In genomic region chr12:6828671-6829531, GRCh38 we compare ENCODE assay signal across 9 cellular contexts. TPM values are rescaled to one million over a fixed set of nuclear protein-coding genes. Genes with fewer than 3 reads are reported as not detected.
DNase-seq lines count a peak whose midpoint lies in the region; ATAC-seq, FAIRE-seq and TF ChIP-seq lines count a peak whose summit lies in the region.
"Had no signal": no experiment of that assay in that cellular context is flagged by ENCODE, and none has a peak within 500 bp of the region (broad histone marks: within the 10 kb centered on the region; RNA-seq: fewer than 3 reads in every experiment).

No MANE protein-coding gene starts in this region.

- peak overlapping the region; percentile 79 to 95 for H3K4me3 ChIP-seq in HCT116 (replicated peaks in 1 of 2; ENCODE audit: low read depth in 1 of 2, low read length in 2 of 2)
- peak overlapping the region; percentile 31 to 52 (median 36) for H3K4me3 ChIP-seq in mammary epithelial cell (replicated peaks in 1 of 3; ENCODE audit: insufficient read depth in 1 of 3, low read depth in 2 of 3, low read length in 3 of 3)
- peak overlapping the region; percentile 62 to 83 (median 82) for H3K4me3 ChIP-seq in keratinocyte (ENCODE audit: control insufficient read depth in 2 of 3, extremely low read depth in 1 of 3, insufficient read depth in 2 of 3, low read depth in 1 of 3, low read length in 3 of 3)

- H3K9me1 ChIP-seq in keratinocyte (ENCODE audit: control insufficient read depth, extremely low read depth, insufficient read depth, low read length) = no peaks in the 10 kb centered on the region

- dilution Hi-C loops in mammary epithelial cell (cut with HindIII; ENCODE audit: low sequenced_read_pairs) = no loop called here
- dilution Hi-C loops in keratinocyte (cut with MboI; ENCODE audit: extremely low pct_ligation_motif_present, low sequenced_read_pairs) = no loop called here

- FAIRE-seq in keratinocyte (lab: Jason Lieb, UNC) = no peak
- FAIRE-seq: GM18507 had no signal

- no peak for TF ChIP-seq RAD21 in HCT116 (IDR thresholded peaks at IDR 0.05; ENCODE audit: low read depth)

- intact Hi-C loops in HCT116 (cut with micrococcal nuclease) (no loop called here), mammary epithelial cell (cut with micrococcal nuclease) (loop anchor here (2.0 to 5.0 kb wide), 2 partner anchors 44 to 167 kb away; partner anchors contain the start of genes ING4 and SPSB2)

- POLR2A ChIA-PET in HCT116 (lab: Charles Lee) = interaction anchor here (1.5 to 3.6 kb wide), 4 partner anchors 12 to 104 kb away, joined by 3 to 12 read pairs (median 7); partner anchors contain the start of genes CDCA3, GNB3 and USP5

- TF ChIP-seq POLR2A in HCT116 (IDR thresholded peaks at IDR 0.05; ENCODE audit: borderline replicate concordance, extremely low read depth, insufficient read depth, insufficient read length) = peak; percentile 80

- CTCF ChIA-PET in HCT116 (lab: Charles Lee) = interaction anchor here (1.0 to 2.7 kb wide), 4 partner anchors 23 to 258 kb away, joined by 3 to 11 read pairs (median 6); partner anchors contain the start of genes CDCA3, MLF2, PTMS and USP5
- CTCF ChIA-PET in mammary epithelial cell (lab: Charles Lee; ENCODE audit: low non-redundant PET) = no interaction called here

- in situ Hi-C loops in mammary epithelial cell (cut with MboI; ENCODE audit: low sequenced_read_pairs in 2 of 2) = loop anchor here (5.0 to 10.0 kb wide), 2 partner anchors 77 to 84 kb away; partner anchors contain the start of gene MLF2 (in 1 of the 2)

- H3K36me3 ChIP-seq in HCT116 (ENCODE audit: control insufficient read depth in 1 of 2, insufficient read depth in 2 of 2, low read length in 2 of 2) (peaks cover 8 to 26% of the 10 kb centered on the region in 2 experiments; a peak in 3 of 4 replicates), mammary epithelial cell (ENCODE audit: insufficient read depth, low read length) (no peaks in the 10 kb centered on the region), keratinocyte (ENCODE audit: control insufficient read depth in 2 of 2, extremely low read depth in 1 of 2, insufficient read depth in 2 of 2, low read length in 2 of 2) (no peaks in the 10 kb centered on the region)

- WGBS in mammary epithelial cell (ENCODE audit: low coverage, missing lambda C conversion rate) = 7% methylated on average over 19 of the region's 89 CpGs

- peak overlapping the region; percentile 99 for H3K9ac ChIP-seq in HCT116 (ENCODE audit: low read length)
- H3K9ac ChIP-seq in mammary epithelial cell (ENCODE audit: insufficient read depth, low read length) = no peak overlapping the region
- peak overlapping the region; percentile 71 for H3K9ac ChIP-seq in keratinocyte (ENCODE audit: control insufficient read depth, extremely low read depth, insufficient read depth, low read length)

- DNase-seq in HCT116 (ENCODE audit: low read depth, low spot score) = no peak
- DNase-seq in T-helper 2 cell = peak in 3 of 5 experiments; percentile 13 to 35 (median 28)
- no peak for DNase-seq in mammary epithelial cell
- no peak for DNase-seq in keratinocyte (ENCODE audit: low read depth, low spot score)
- peak; percentile 49 for DNase-seq in stimulated activated CD4-positive, alpha-beta T cell treated with anti-CD3 and anti-CD28 coated beads, Interleukin-4, amount 100 ng/mL, for 1 hour
- DNase-seq in MV-4-11 (lab: John Stamatoyannopoulos, UW) = no peak

- H3K27me3 ChIP-seq in HCT116 (ENCODE audit: insufficient read depth, low read length) (no peaks in the 10 kb centered on the region), mammary epithelial cell (ENCODE audit: insufficient read depth, low read length) (peaks cover 21% of the 10 kb centered on the region), keratinocyte (ENCODE audit: control insufficient read depth, extremely low read depth, insufficient read depth, low read length) (peaks cover 50% of the 10 kb centered on the region)

- H3K4me1 ChIP-seq in HCT116 (ENCODE audit: control insufficient read depth in 1 of 2, insufficient read depth in 2 of 2, low read length in 2 of 2) = peaks cover 12 to 30% of the 10 kb centered on the region in 2 experiments
- H3K4me1 ChIP-seq in mammary epithelial cell (ENCODE audit: insufficient read depth, low read length) = peaks cover 20% of the 10 kb centered on the region
- H3K4me1 ChIP-seq in keratinocyte (ENCODE audit: control insufficient read depth, extremely low read depth, insufficient read depth, low read length) = peaks cover 12% of the 10 kb centered on the region

- ATAC-seq in HCT116 (peak; percentile 51), HG03432 (IDR thresholded peaks at IDR 0.05; ENCODE audit: unreplicated experiment) (no peak)

- H3K9me2 ChIP-seq in HCT116 (ENCODE audit: insufficient read depth) = no peaks in the 10 kb centered on the region

- H3K79me2 ChIP-seq in HCT116 (ENCODE audit: insufficient read depth, low read length) = peaks cover 31% of the 10 kb centered on the region
- no peaks in the 10 kb centered on the region for H3K79me2 ChIP-seq in mammary epithelial cell (ENCODE audit: insufficient read depth, low read length)
- no peaks in the 10 kb centered on the region for H3K79me2 ChIP-seq in keratinocyte (ENCODE audit: control insufficient read depth, insufficient read depth, low read length)

- H3K9me3 ChIP-seq in HCT116 (ENCODE audit: control insufficient read depth in 1 of 2, insufficient read depth in 1 of 2, low read depth in 1 of 2, low read length in 2 of 2) (no peaks in the 10 kb centered on the region), mammary epithelial cell (replicated peaks; ENCODE audit: insufficient read depth, low read length) (no peaks in the 10 kb centered on the region), keratinocyte (ENCODE audit: control insufficient read depth, low read depth, low read length) (no peaks in the 10 kb centered on the region)

- H3K4me2 ChIP-seq in HCT116 (ENCODE audit: low read length) (peak overlapping the region; percentile 87), mammary epithelial cell (ENCODE audit: insufficient read depth, low read depth, low read length) (peak overlapping the region; percentile 94), keratinocyte (ENCODE audit: control insufficient read depth, extremely low read depth, insufficient read depth, low read depth, low read length) (peak overlapping the region; percentile 85)

- H4K20me1 ChIP-seq in HCT116 (ENCODE audit: insufficient read depth) (no peaks in the 10 kb centered on the region), mammary epithelial cell (ENCODE audit: insufficient read depth, low read length) (no peaks in the 10 kb centered on the region), keratinocyte (ENCODE audit: control insufficient read depth, extremely low read depth, insufficient read depth, low read length) (no peaks in the 10 kb centered on the region)

- H2AFZ ChIP-seq in HCT116 (ENCODE audit: low read depth, low read length, poor library complexity, severe bottlenecking) (no peak overlapping the region), mammary epithelial cell (ENCODE audit: low read depth, low read length) (peak overlapping the region; percentile 75), keratinocyte (ENCODE audit: control insufficient read depth, low read length) (peak overlapping the region; percentile 89)

- TSS peak; percentile 80 for BruUV-seq in HCT116 (replicated peaks; lab: Mats Ljungman, UMichigan)
- no TSS peak for BruUV-seq in mammary epithelial cell (replicated peaks; lab: Mats Ljungman, UMichigan)

- TF ChIP-seq CTCF in 22Rv1 (IDR thresholded peaks at IDR 0.05) (peak; percentile 53), HCT116 (IDR thresholded peaks at IDR 0.05 in 2 of 3, conservative IDR thresholded peaks at IDR 0.05 in 1 of 3; ENCODE audit: borderline replicate concordance in 1 of 3, insufficient read depth in 1 of 3, low read depth in 2 of 3, low read length in 2 of 3) (no peak), mammary epithelial cell (conservative IDR thresholded peaks at IDR 0.05 in 1 of 2, IDR thresholded peaks at IDR 0.05 in 1 of 2; ENCODE audit: extremely low read depth in 1 of 2, insufficient read depth in 1 of 2, low read depth in 1 of 2, low read length in 2 of 2) (no peak), keratinocyte (optimal IDR thresholded peaks at IDR 0.05 in 1 of 3, IDR thresholded peaks at IDR 0.05 in 1 of 3, conservative IDR thresholded peaks at IDR 0.05 in 1 of 3; ENCODE audit: extremely low read depth in 1 of 3, insufficient read depth in 2 of 3, low read length in 3 of 3) (no peak)

- peak overlapping the region; percentile 92 for H3K27ac ChIP-seq in 22Rv1
- peak overlapping the region; percentile 88 for H3K27ac ChIP-seq in HCT116 (ENCODE audit: low read depth, low read length)
- no peak overlapping the region for H3K27ac ChIP-seq in mammary epithelial cell (ENCODE audit: insufficient read depth, low read depth, low read length)
- no peak overlapping the region for H3K27ac ChIP-seq in keratinocyte (ENCODE audit: control insufficient read depth, insufficient read depth, low read length)

- RAD21 ChIA-PET in HCT116 (lab: Charles Lee; ENCODE audit: low non-redundant PET in 1 of 2, low total read pairs in 2 of 2, uncharacterized antibody in 2 of 2, unreplicated experiment in 2 of 2) = no interaction called here

RNA-seq across cellular contexts. Expression of gene P3H3, which starts 0.7 kb away (rescaled TPM):
- total RNA-seq in HCT116 (2021; ENCODE audit: unreplicated experiment) (32.2 TPM), mammary epithelial cell (1 to 10 TPM; 2.0 to 5.5 TPM)
- polyA plus RNA-seq in HCT116 (2012) = 24.3 and 25.5 TPM in 2 replicates
- polyA plus RNA-seq in mammary epithelial cell (1.3 TPM), keratinocyte (3.9 to 5.7 TPM (median 4.2 TPM) in 3 replicates)
- polyA minus RNA-seq in mammary epithelial cell (not detected), keratinocyte (3.7 to 7.5 TPM (median 3.9 TPM) in 3 replicates)
- 1.6 TPM for polyA plus RNA-seq in keratinocyte (2011; ENCODE audit: low read depth)
- polyA plus RNA-seq in keratinocyte (2011; cell fraction: cytosol; rRNA removed) = 1.2 and 3.1 TPM in 2 replicates
- polyA plus RNA-seq in keratinocyte (2011; cell fraction: nucleus; rRNA removed) = 8.5 and 10.8 TPM in 2 replicates
- 3.0 and 9.1 TPM in 2 replicates for polyA plus RNA-seq in keratinocyte (2012; ENCODE audit: low replicate concordance)
- 3.5 TPM for polyA minus RNA-seq in keratinocyte (2011; cell fraction: cytosol; rRNA and poly(A)+ RNA removed)
- 7.2 and 7.4 TPM in 2 replicates for polyA minus RNA-seq in keratinocyte (2011; cell fraction: nucleus; rRNA and poly(A)+ RNA removed)

RNA-seq across cellular contexts. Expression of gene GPR162, which starts 7.3 kb away (rescaled TPM):
- 2.3 TPM for total RNA-seq in HCT116 (2021; ENCODE audit: unreplicated experiment)
- polyA plus RNA-seq in HCT116 (2012) = 2.8 and 2.9 TPM in 2 replicates
- under 1 TPM in 1 of 2 donors, not detected in 1; 0.17 TPM for total RNA-seq in mammary epithelial cell
- 0.07 TPM for polyA plus RNA-seq in mammary epithelial cell
- not detected for polyA minus RNA-seq in mammary epithelial cell
- polyA plus RNA-seq in keratinocyte = 0.05 to 0.10 TPM (median 0.09 TPM) in 3 replicates
- polyA plus RNA-seq in keratinocyte (2011; ENCODE audit: low read depth) = not detected
- not detected in 2 replicates for polyA plus RNA-seq in keratinocyte (2011; cell fraction: cytosol; rRNA removed)
- 0.14 TPM in 1 of 2 replicates, not detected in the other for polyA plus RNA-seq in keratinocyte (2011; cell fraction: nucleus; rRNA removed)
- 0.10 TPM in 1 of 2 replicates, not detected in the other for polyA plus RNA-seq in keratinocyte (2012; ENCODE audit: low replicate concordance)
- polyA minus RNA-seq in keratinocyte = not detected in 3 replicates
- polyA minus RNA-seq in keratinocyte (2011; cell fraction: cytosol; rRNA and poly(A)+ RNA removed) = not detected
- polyA minus RNA-seq in keratinocyte (2011; cell fraction: nucleus; rRNA and poly(A)+ RNA removed) = not detected in 2 replicates

RNA-seq across cellular contexts. Expression of gene GNB3, which starts 11.8 kb away (rescaled TPM):
- 8.7 TPM for total RNA-seq in HCT116 (2021; ENCODE audit: unreplicated experiment)
- polyA plus RNA-seq in HCT116 (2012) = 8.5 and 9.8 TPM in 2 replicates
- total RNA-seq in mammary epithelial cell = under 1 TPM in 1 of 2 donors, not detected in 1; 0.40 TPM
- 0.10 TPM for polyA plus RNA-seq in mammary epithelial cell
- polyA minus RNA-seq in mammary epithelial cell = not detected
- polyA plus RNA-seq in keratinocyte = 0.41 to 0.94 TPM (median 0.80 TPM) in 3 replicates
- not detected for polyA plus RNA-seq in keratinocyte (2011; ENCODE audit: low read depth)
- polyA plus RNA-seq in keratinocyte (2011; cell fraction: cytosol; rRNA removed) = 0.16 TPM in 2 replicates
- 4.2 and 5.9 TPM in 2 replicates for polyA plus RNA-seq in keratinocyte (2011; cell fraction: nucleus; rRNA removed)
- polyA plus RNA-seq in keratinocyte (2012; ENCODE audit: low replicate concordance) = 0.44 and 0.77 TPM in 2 replicates
- polyA minus RNA-seq in keratinocyte = 0.64 to 0.98 TPM (median 0.89 TPM) in 3 replicates
- not detected for polyA minus RNA-seq in keratinocyte (2011; cell fraction: cytosol; rRNA and poly(A)+ RNA removed)
- polyA minus RNA-seq in keratinocyte (2011; cell fraction: nucleus; rRNA and poly(A)+ RNA removed) = 0.93 and 1.3 TPM in 2 replicates

RNA-seq across cellular contexts. Expression of gene CDCA3, which starts 22.2 kb away (rescaled TPM):
- total RNA-seq in HCT116 (2021; ENCODE audit: unreplicated experiment) (63.0 TPM), mammary epithelial cell (10 to 100 TPM in 1 of 2 donors, 1 to 10 TPM in 1; 1.8 to 33.2 TPM)
- polyA plus RNA-seq in HCT116 (2012) = 72.5 and 92.7 TPM in 2 replicates
- polyA plus RNA-seq in mammary epithelial cell (60.2 TPM), keratinocyte (2.1 to 16.9 TPM (median 15.0 TPM) in 3 replicates)
- polyA minus RNA-seq in mammary epithelial cell (26.3 TPM), keratinocyte (3.0 to 10.4 TPM (median 7.5 TPM) in 3 replicates)
- polyA plus RNA-seq in keratinocyte (2011; ENCODE audit: low read depth) = 0.62 TPM
- polyA plus RNA-seq in keratinocyte (2011; cell fraction: cytosol; rRNA removed) = 3.6 and 4.7 TPM in 2 replicates
- 7.3 and 8.3 TPM in 2 replicates for polyA plus RNA-seq in keratinocyte (2011; cell fraction: nucleus; rRNA removed)
- 0.55 and 15.7 TPM in 2 replicates for polyA plus RNA-seq in keratinocyte (2012; ENCODE audit: low replicate concordance)
- 22.4 TPM for polyA minus RNA-seq in keratinocyte (2011; cell fraction: cytosol; rRNA and poly(A)+ RNA removed)
- polyA minus RNA-seq in keratinocyte (2011; cell fraction: nucleus; rRNA and poly(A)+ RNA removed) = 5.0 and 9.8 TPM in 2 replicates

RNA-seq across cellular contexts. Expression of gene USP5, which starts 23.0 kb away (rescaled TPM):
- total RNA-seq in HCT116 (2021; ENCODE audit: unreplicated experiment) (175 TPM), mammary epithelial cell (100 to 1,000 TPM in 1 of 2 donors, 10 to 100 TPM in 1; 79.4 to 128 TPM)
- 76.8 and 88.7 TPM in 2 replicates for polyA plus RNA-seq in HCT116 (2012)
- polyA plus RNA-seq in mammary epithelial cell (72.1 TPM), keratinocyte (58.3 to 84.1 TPM (median 67.2 TPM) in 3 replicates)
- polyA minus RNA-seq in mammary epithelial cell (134 TPM), keratinocyte (122 to 148 TPM (median 148 TPM) in 3 replicates)
- 31.2 TPM for polyA plus RNA-seq in keratinocyte (2011; ENCODE audit: low read depth)
- polyA plus RNA-seq in keratinocyte (2011; cell fraction: cytosol; rRNA removed) = 42.8 and 66.5 TPM in 2 replicates
- polyA plus RNA-seq in keratinocyte (2011; cell fraction: nucleus; rRNA removed) = 94.0 and 116 TPM in 2 replicates
- 44.4 and 76.0 TPM in 2 replicates for polyA plus RNA-seq in keratinocyte (2012; ENCODE audit: low replicate concordance)
- polyA minus RNA-seq in keratinocyte (2011; cell fraction: cytosol; rRNA and poly(A)+ RNA removed) = 95.2 TPM
- 67.8 and 83.2 TPM in 2 replicates for polyA minus RNA-seq in keratinocyte (2011; cell fraction: nucleus; rRNA and poly(A)+ RNA removed)

Comparison
In these comparisons a context has a peak if more than half of its experiments do, and no peak if none do; other contexts are left out.
1. H3K27ac ChIP-seq: peak in 22Rv1 (single experiment) and HCT116 (single experiment); none in mammary epithelial cell (single experiment) and keratinocyte (single experiment).
2. DNase-seq: peak in T-helper 2 cell (3 of 5) and stimulated activated CD4-positive, alpha-beta T cell treated with anti-CD3 and anti-CD28 coated beads, Interleukin-4, amount 100 ng/mL, for 1 hour (single experiment); none in HCT116 (single experiment), mammary epithelial cell (single experiment), keratinocyte (single experiment) and MV-4-11 (single experiment).
3. H3K4me3 ChIP-seq: peak in every context shown above with its lines; median percentile 87 in HCT116; 82 in keratinocyte; 36 in mammary epithelial cell.
4. Peak in every context shown above with its lines, with median percentiles within 50 percentile points of each other: H3K4me2 ChIP-seq.